In genomic region chr21:32565856-32566465, GRCh38 we compare ENCODE assay signal across 19 cellular contexts. TPM values are rescaled to one million over a fixed set of nuclear protein-coding genes. Genes with fewer than 3 reads are reported as not detected.
DNase-seq lines count a peak whose midpoint lies in the region; ATAC-seq and TF ChIP-seq lines count a peak whose summit lies in the region.
"Had no signal": no experiment of that assay in that cellular context is flagged by ENCODE, and none has a peak within 500 bp of the region (broad histone marks: within the 10 kb centered on the region; RNA-seq: fewer than 3 reads in every experiment).

No MANE protein-coding gene starts in this region.

- H3K4me1 Mint-ChIP-seq in T-cell, result peaks cover 20 to 26% (median 21%) of the 10 kb centered on the region in 3 donors
- H3K4me1 Mint-ChIP-seq in glutamatergic neuron (ENCODE audit: low read depth, unreplicated experiment), result peaks cover 4% of the 10 kb centered on the region

- TF ChIP-seq CTCF in astrocyte of the cerebellum (IDR thresholded peaks at IDR 0.05; ENCODE audit: low read depth, low read length, missing control alignments) (no peak), glutamatergic neuron (IDR thresholded peaks at IDR 0.05; ENCODE audit: partially characterized antibody, unreplicated experiment) (no peak)

- ATAC-seq in T-cell (replicated peaks in 1 of 4) (no peak), GM18505 (IDR thresholded peaks at IDR 0.05; ENCODE audit: unreplicated experiment) (no peak)
- ATAC-seq: SK-N-SH treated with all-trans-retinoic acid at 6 μM for 48 hours had no signal

- H3K4me3 ChIP-seq in astrocyte of the cerebellum (ENCODE audit: low read depth, low read length), result no peak overlapping the region

- POLR2A ChIA-PET in T-cell (lab: Charles Lee), result no interaction called here

- H3K27me3 Mint-ChIP-seq in T-cell, result no peaks in the 10 kb centered on the region
- peaks cover 5% of the 10 kb centered on the region for H3K27me3 Mint-ChIP-seq in glutamatergic neuron (ENCODE audit: unreplicated experiment)

- H3K27ac Mint-ChIP-seq in T-cell (no peak overlapping the region), glutamatergic neuron (ENCODE audit: unreplicated experiment) (no peak overlapping the region)

- in situ Hi-C loops in astrocyte of the cerebellum (cut with HindIII; ENCODE audit: low sequenced_read_pairs), result no loop called here

- H3K9me3 Mint-ChIP-seq in T-cell (peaks cover 5 to 12% (median 8%) of the 10 kb centered on the region in 3 donors), glutamatergic neuron (ENCODE audit: unreplicated experiment) (peaks cover 10% of the 10 kb centered on the region)

- DNase-seq in HCEC 1CT (peak; percentile 26), astrocyte of the cerebellum (ENCODE audit: low read depth) (peak; percentile 70), fibroblast of gingiva (ENCODE audit: low read depth) (peak; percentile 39), stromal cell of bone marrow (ENCODE audit: low read depth) (peak; percentile 24), NAMALWA (ENCODE audit: low spot score) (no peak), T-cell (no peak), glutamatergic neuron (no peak)
- DNase-seq: AML-193, GOT3, NCI-H1436, NCI-H2029, NCI-H2171 treated with DMSO at 0.1 percent for 48 hours, NCI-H446 treated with DMSO at 0.1 percent for 48 hours, NCI-H748 treated with DMSO at 0.1 percent for 48 hours, OCI-M1, SHP77 treated with DMSO at 0.1 percent for 48 hours had no signal

- no peak for TF ChIP-seq POLR2A in GM18505 (IDR thresholded peaks at IDR 0.05; ENCODE audit: borderline replicate concordance, extremely low read depth, insufficient read depth, insufficient read length)

- CTCF ChIA-PET in T-cell (lab: Charles Lee), result no interaction called here

- H3K4me3 Mint-ChIP-seq in T-cell (no peak overlapping the region), glutamatergic neuron (ENCODE audit: unreplicated experiment) (no peak overlapping the region)
- H3K4me3 Mint-ChIP-seq: CD14-positive monocyte had no signal

- H3K36me3 Mint-ChIP-seq in T-cell (peaks cover 25% of the 10 kb centered on the region), glutamatergic neuron (ENCODE audit: unreplicated experiment) (peaks cover 25% of the 10 kb centered on the region)
- H3K36me3 Mint-ChIP-seq: CD14-positive monocyte had no signal

RNA-seq across cellular contexts. Expression of gene TCP10L, which starts 19.4 kb away (rescaled TPM):
- under 1 TPM in 4 of 5 donors, not detected in 1; 0.19 to 0.73 (median 0.39) TPM for total RNA-seq in T-cell
- total RNA-seq in glutamatergic neuron (ENCODE audit: unreplicated experiment), result 31.0 TPM

RNA-seq across cellular contexts. Expression of gene CFAP298, which starts 46.2 kb away (rescaled TPM):
- 10 to 100 TPM; 19.5 to 36.8 (median 32.1) TPM for total RNA-seq in T-cell
- total RNA-seq in glutamatergic neuron (ENCODE audit: unreplicated experiment), result 124 TPM

Comparison
In these comparisons a context has a peak if more than half of its experiments do, and no peak if none do; other contexts are left out.
1. DNase-seq: peak in HCEC 1CT (single experiment), astrocyte of the cerebellum (single experiment), fibroblast of gingiva (single experiment) and stromal cell of bone marrow (single experiment); none in NAMALWA (single experiment), T-cell (0 of 34) and glutamatergic neuron (single experiment).
2. RNA of gene TCP10L, which starts 19.4 kb away (total RNA-seq): 31.0 TPM in glutamatergic neuron (single experiment); 0.19 to 0.73 TPM in T-cell; every median in the first group is over 10 times any median in the second.